In the genomic region with DNA sequence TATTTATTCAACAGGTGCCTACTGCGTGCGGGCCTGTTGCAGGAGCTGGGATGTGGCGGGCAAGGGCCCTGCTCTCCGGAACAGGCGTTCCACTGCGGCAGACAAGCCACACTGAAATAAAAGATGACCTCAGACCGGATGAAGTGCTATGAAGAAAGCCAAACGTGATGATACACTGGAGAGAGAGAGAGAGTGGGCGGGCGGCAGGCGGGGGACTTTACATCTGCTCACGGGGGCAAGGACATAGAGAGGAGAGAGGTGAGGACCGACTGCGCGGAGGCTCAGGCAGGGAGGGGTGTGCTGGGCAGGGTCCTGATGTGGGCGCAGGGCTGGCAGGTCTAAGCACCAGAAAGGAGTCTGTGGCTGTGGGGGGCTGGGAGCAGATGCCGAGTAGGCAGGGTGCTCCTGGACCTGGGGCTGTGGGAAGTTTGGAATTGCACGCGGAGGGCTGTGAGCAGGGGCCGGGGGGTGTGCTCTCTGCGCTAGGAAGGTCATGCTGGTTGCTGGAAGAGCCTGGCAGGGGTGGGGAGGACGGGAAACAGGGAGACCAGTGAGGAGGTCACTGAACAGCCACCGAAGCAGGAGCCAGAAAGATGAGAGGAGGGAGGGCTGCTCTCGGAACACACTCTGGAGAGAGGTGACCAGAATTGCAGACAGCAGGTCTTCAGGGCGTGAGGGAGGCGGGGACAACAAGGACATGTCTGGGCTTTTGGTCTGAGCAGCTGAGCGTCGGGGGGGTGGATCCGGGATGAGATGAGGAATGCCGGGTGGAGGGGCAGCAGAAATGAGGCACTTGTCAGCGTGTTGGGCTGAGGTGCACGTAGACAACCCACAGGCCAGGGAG, we compare ENCODE assay signal across 1 cellular context.
TF ChIP-seq lines count a peak whose summit lies in the region.

No MANE protein-coding gene starts in this region.

TF ChIP-seq in HepG2, 621 proteins besides CTCF, POLR2A, EP300 and RAD21 (continued from another document and continues in another):
- TF ChIP-seq, protein P1, sequence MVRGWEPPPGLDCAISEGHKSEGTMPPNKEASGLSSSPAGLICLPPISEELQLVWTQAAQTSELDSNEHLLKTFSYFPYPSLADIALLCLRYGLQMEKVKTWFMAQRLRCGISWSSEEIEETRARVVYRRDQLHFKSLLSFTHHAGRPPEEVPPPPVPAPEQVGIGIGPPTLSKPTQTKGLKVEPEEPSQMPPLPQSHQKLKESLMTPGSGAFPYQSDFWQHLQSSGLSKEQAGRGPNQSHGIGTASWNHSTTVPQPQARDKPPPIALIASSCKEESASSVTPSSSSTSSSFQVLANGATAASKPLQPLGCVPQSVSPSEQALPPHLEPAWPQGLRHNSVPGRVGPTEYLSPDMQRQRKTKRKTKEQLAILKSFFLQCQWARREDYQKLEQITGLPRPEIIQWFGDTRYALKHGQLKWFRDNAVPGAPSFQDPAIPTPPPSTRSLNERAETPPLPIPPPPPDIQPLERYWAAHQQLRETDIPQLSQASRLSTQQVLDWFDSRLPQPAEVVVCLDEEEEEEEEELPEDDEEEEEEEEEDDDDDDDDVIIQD (CRISPR knock-in tag; IDR thresholded peaks at IDR 0.05; ENCODE audit: low read depth): no peak
- TF ChIP-seq TBP (CRISPR knock-in tag; IDR thresholded peaks at IDR 0.05) (no peak), NCOR1 (IDR thresholded peaks at IDR 0.05; ENCODE audit: borderline replicate concordance, low read length) (peak; percentile 69; the same call in 1 of the 2 replicates), ZNF253 (CRISPR knock-in tag; IDR thresholded peaks at IDR 0.05; ENCODE audit: borderline replicate concordance) (0 out of 2 replicates have a peak, but pooled peaks have one; percentile 41), TMF1 (CRISPR knock-in tag; IDR thresholded peaks at IDR 0.05; ENCODE audit: low read depth) (no peak), ARNT (IDR thresholded peaks at IDR 0.05) (no peak), U2AF2 (IDR thresholded peaks at IDR 0.05; ENCODE audit: low read depth, low read length) (no peak), ZNF24 (IDR thresholded peaks at IDR 0.05) (no peak), ZNF558 (CRISPR knock-in tag; IDR thresholded peaks at IDR 0.05; ENCODE audit: borderline replicate concordance) (no peak), ZBTB38 (CRISPR knock-in tag; IDR thresholded peaks at IDR 0.05) (peak; percentile 83), NR2F2 (IDR thresholded peaks at IDR 0.05; ENCODE audit: borderline replicate concordance, low read depth) (peak; percentile 21; the same call in 1 of the 2 replicates), EZH2 (conservative IDR thresholded peaks at IDR 0.05; ENCODE audit: low read depth, low read length) (no peak), NR3C1 (CRISPR knock-in tag; IDR thresholded peaks at IDR 0.05) (no peak), PHF21A (CRISPR knock-in tag; IDR thresholded peaks at IDR 0.05) (peak; percentile 87), CEBPB (IDR thresholded peaks at IDR 0.05; ENCODE audit: borderline replicate concordance, low read depth, low read length) (peak; percentile 28; the same call in 1 of the 2 replicates), MAFK (conservative IDR thresholded peaks at IDR 0.05 in 1 of 2, IDR thresholded peaks at IDR 0.05 in 1 of 2; ENCODE audit: low read length in 2 of 2) (no peak), KDM5B (CRISPR knock-in tag; IDR thresholded peaks at IDR 0.05; ENCODE audit: borderline replicate concordance) (peak; percentile 93), PTBP1 (IDR thresholded peaks at IDR 0.05; ENCODE audit: low read depth, low read length, poor library complexity, severe bottlenecking) (no peak), SMAD3 (CRISPR knock-in tag; IDR thresholded peaks at IDR 0.05) (0 out of 2 replicates have a peak, but pooled peaks have one; percentile 29), TBX3 (IDR thresholded peaks at IDR 0.05; ENCODE audit: borderline replicate concordance) (0 out of 2 replicates have a peak, but pooled peaks have one; percentile 11), HNF4G (IDR thresholded peaks at IDR 0.05; ENCODE audit: borderline replicate concordance, low read depth, low read length) (no peak), HNF4G (CRISPR knock-in tag; IDR thresholded peaks at IDR 0.05; ENCODE audit: borderline replicate concordance, low read depth) (peak; percentile 86; the same call in 1 of the 2 replicates), SALL1 (CRISPR knock-in tag; IDR thresholded peaks at IDR 0.05) (peak; percentile 91), ZNF510 (CRISPR knock-in tag; IDR thresholded peaks at IDR 0.05; ENCODE audit: low read depth) (0 out of 2 replicates have a peak, but pooled peaks have one; percentile 45), NCOA2 (CRISPR knock-in tag; IDR thresholded peaks at IDR 0.05) (peak; percentile 23; the same call in 1 of the 2 replicates), BHLHE40 (IDR thresholded peaks at IDR 0.05; ENCODE audit: low read length) (peak; percentile 92), SKI (IDR thresholded peaks at IDR 0.05; ENCODE audit: partially characterized antibody) (peak; percentile 48), YEATS4 (CRISPR knock-in tag; IDR thresholded peaks at IDR 0.05; ENCODE audit: borderline replicate concordance) (peak; percentile 61; the same call in 1 of the 2 replicates)
- TF ChIP-seq, protein P2, sequence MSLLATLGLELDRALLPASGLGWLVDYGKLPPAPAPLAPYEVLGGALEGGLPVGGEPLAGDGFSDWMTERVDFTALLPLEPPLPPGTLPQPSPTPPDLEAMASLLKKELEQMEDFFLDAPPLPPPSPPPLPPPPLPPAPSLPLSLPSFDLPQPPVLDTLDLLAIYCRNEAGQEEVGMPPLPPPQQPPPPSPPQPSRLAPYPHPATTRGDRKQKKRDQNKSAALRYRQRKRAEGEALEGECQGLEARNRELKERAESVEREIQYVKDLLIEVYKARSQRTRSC (CRISPR knock-in tag; IDR thresholded peaks at IDR 0.05; ENCODE audit: low read depth): 0 out of 2 replicates have a peak, but pooled peaks have one; percentile 45
- TF ChIP-seq, protein P3, sequence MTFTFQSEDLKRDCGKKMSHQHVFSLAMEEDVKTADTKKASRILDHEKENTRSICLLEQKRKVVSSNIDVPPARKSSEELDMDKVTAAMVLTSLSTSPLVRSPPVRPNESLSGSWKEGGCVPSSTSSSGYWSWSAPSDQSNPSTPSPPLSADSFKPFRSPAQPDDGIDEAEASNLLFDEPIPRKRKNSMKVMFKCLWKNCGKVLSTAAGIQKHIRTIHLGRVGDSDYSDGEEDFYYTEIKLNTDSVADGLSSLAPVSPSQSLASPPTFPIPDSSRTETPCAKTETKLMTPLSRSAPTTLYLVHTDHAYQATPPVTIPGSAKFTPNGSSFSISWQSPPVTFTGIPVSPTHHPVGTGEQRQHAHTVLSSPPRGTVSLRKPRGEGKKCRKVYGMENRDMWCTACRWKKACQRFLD (CRISPR knock-in tag; IDR thresholded peaks at IDR 0.05; ENCODE audit: borderline replicate concordance): peak; percentile 48
- TF ChIP-seq, protein P4, sequence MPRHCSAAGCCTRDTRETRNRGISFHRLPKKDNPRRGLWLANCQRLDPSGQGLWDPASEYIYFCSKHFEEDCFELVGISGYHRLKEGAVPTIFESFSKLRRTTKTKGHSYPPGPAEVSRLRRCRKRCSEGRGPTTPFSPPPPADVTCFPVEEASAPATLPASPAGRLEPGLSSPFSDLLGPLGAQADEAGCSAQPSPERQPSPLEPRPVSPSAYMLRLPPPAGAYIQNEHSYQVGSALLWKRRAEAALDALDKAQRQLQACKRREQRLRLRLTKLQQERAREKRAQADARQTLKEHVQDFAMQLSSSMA (CRISPR knock-in tag; IDR thresholded peaks at IDR 0.05): peak; percentile 95
- TF ChIP-seq, protein P5, sequence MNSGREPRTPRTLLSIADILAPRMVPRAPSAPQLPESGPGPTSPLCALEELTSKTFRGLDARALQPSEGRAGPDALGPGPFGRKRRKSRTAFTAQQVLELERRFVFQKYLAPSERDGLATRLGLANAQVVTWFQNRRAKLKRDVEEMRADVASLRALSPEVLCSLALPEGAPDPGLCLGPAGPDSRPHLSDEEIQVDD (CRISPR knock-in tag; IDR thresholded peaks at IDR 0.05; ENCODE audit: borderline replicate concordance): no peak
- TF ChIP-seq, protein P6, sequence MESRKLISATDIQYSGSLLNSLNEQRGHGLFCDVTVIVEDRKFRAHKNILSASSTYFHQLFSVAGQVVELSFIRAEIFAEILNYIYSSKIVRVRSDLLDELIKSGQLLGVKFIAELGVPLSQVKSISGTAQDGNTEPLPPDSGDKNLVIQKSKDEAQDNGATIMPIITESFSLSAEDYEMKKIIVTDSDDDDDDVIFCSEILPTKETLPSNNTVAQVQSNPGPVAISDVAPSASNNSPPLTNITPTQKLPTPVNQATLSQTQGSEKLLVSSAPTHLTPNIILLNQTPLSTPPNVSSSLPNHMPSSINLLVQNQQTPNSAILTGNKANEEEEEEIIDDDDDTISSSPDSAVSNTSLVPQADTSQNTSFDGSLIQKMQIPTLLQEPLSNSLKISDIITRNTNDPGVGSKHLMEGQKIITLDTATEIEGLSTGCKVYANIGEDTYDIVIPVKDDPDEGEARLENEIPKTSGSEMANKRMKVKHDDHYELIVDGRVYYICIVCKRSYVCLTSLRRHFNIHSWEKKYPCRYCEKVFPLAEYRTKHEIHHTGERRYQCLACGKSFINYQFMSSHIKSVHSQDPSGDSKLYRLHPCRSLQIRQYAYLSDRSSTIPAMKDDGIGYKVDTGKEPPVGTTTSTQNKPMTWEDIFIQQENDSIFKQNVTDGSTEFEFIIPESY (CRISPR knock-in tag; IDR thresholded peaks at IDR 0.05): 0 out of 2 replicates have a peak, but pooled peaks have one; percentile 28
- TF ChIP-seq, protein P7, sequence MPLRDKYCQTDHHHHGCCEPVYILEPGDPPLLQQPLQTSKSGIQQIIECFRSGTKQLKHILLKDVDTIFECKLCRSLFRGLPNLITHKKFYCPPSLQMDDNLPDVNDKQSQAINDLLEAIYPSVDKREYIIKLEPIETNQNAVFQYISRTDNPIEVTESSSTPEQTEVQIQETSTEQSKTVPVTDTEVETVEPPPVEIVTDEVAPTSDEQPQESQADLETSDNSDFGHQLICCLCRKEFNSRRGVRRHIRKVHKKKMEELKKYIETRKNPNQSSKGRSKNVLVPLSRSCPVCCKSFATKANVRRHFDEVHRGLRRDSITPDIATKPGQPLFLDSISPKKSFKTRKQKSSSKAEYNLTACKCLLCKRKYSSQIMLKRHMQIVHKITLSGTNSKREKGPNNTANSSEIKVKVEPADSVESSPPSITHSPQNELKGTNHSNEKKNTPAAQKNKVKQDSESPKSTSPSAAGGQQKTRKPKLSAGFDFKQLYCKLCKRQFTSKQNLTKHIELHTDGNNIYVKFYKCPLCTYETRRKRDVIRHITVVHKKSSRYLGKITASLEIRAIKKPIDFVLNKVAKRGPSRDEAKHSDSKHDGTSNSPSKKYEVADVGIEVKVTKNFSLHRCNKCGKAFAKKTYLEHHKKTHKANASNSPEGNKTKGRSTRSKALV (CRISPR knock-in tag; IDR thresholded peaks at IDR 0.05): 0 out of 2 replicates have a peak, but pooled peaks have one; percentile 68
- TF ChIP-seq, protein P8, sequence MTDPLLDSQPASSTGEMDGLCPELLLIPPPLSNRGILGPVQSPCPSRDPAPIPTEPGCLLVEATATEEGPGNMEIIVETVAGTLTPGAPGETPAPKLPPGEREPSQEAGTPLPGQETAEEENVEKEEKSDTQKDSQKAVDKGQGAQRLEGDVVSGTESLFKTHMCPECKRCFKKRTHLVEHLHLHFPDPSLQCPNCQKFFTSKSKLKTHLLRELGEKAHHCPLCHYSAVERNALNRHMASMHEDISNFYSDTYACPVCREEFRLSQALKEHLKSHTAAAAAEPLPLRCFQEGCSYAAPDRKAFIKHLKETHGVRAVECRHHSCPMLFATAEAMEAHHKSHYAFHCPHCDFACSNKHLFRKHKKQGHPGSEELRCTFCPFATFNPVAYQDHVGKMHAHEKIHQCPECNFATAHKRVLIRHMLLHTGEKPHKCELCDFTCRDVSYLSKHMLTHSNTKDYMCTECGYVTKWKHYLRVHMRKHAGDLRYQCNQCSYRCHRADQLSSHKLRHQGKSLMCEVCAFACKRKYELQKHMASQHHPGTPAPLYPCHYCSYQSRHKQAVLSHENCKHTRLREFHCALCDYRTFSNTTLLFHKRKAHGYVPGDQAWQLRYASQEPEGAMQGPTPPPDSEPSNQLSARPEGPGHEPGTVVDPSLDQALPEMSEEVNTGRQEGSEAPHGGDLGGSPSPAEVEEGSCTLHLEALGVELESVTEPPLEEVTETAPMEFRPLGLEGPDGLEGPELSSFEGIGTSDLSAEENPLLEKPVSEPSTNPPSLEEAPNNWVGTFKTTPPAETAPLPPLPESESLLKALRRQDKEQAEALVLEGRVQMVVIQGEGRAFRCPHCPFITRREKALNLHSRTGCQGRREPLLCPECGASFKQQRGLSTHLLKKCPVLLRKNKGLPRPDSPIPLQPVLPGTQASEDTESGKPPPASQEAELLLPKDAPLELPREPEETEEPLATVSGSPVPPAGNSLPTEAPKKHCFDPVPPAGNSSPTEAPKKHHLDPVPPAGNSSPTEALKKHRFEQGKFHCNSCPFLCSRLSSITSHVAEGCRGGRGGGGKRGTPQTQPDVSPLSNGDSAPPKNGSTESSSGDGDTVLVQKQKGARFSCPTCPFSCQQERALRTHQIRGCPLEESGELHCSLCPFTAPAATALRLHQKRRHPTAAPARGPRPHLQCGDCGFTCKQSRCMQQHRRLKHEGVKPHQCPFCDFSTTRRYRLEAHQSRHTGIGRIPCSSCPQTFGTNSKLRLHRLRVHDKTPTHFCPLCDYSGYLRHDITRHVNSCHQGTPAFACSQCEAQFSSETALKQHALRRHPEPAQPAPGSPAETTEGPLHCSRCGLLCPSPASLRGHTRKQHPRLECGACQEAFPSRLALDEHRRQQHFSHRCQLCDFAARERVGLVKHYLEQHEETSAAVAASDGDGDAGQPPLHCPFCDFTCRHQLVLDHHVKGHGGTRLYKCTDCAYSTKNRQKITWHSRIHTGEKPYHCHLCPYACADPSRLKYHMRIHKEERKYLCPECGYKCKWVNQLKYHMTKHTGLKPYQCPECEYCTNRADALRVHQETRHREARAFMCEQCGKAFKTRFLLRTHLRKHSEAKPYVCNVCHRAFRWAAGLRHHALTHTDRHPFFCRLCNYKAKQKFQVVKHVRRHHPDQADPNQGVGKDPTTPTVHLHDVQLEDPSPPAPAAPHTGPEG (CRISPR knock-in tag; IDR thresholded peaks at IDR 0.05): peak; percentile 70; the same call in 1 of the 2 replicates
- TF ChIP-seq, protein P9, sequence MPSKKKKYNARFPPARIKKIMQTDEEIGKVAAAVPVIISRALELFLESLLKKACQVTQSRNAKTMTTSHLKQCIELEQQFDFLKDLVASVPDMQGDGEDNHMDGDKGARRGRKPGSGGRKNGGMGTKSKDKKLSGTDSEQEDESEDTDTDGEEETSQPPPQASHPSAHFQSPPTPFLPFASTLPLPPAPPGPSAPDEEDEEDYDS (CRISPR knock-in tag; IDR thresholded peaks at IDR 0.05): no peak; the same call in 1 of the 2 replicates
- TF ChIP-seq, protein P10, sequence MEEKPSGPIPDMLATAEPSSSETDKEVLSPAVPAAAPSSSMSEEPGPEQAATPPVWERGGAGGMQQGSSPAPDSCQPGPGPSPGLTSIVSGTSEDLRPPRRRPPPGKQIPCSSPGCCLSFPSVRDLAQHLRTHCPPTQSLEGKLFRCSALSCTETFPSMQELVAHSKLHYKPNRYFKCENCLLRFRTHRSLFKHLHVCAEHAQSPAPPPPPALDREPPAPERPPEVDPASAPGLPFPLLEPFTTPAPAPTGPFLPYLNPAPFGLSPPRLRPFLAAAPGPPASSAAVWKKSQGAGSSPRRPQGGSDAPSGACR (CRISPR knock-in tag; IDR thresholded peaks at IDR 0.05): no peak
